ENCODE assay signal across 7 cellular contexts in genomic region chr4:77994194-77994721, GRCh38.
DNase-seq lines count a peak whose midpoint lies in the region; ATAC-seq, FAIRE-seq and TF ChIP-seq lines count a peak whose summit lies in the region.

No MANE protein-coding gene starts in this region.

- no peak overlapping the region for H3K4me3 ChIP-seq in astrocyte of the cerebellum (ENCODE audit: low read depth, low read length)

- peak; percentile 86 for TF ChIP-seq CTCF in astrocyte of the cerebellum (IDR thresholded peaks at IDR 0.05; ENCODE audit: low read depth, low read length, missing control alignments)

- in situ Hi-C loops in astrocyte of the cerebellum (cut with HindIII; ENCODE audit: low sequenced_read_pairs), result no loop called here

- ATAC-seq in GM18508 (IDR thresholded peaks at IDR 0.05; ENCODE audit: insufficient read depth, unreplicated experiment), result peak; percentile 55
- ATAC-seq in HG03135 (IDR thresholded peaks at IDR 0.05; ENCODE audit: unreplicated experiment), result peak; percentile 89

- DNase-seq in astrocyte of the cerebellum (ENCODE audit: low read depth), result peak; percentile 59
- peak; percentile 79 for DNase-seq in iris pigment epithelial cell (ENCODE audit: low read depth)
- DNase-seq in urothelium cell line (ENCODE audit: low spot score), result peak; percentile 59
- no peak for DNase-seq in stimulated activated naive CD4-positive, alpha-beta T cell treated with Interleukin-2 at 50 U/mL for 16 hours (lab: John Stamatoyannopoulos, UW)
- no peak for DNase-seq in OCI-M1 (lab: John Stamatoyannopoulos, UW)

- FAIRE-seq in urothelium cell line (lab: Jason Lieb, UNC), result no peak

Comparison
In these comparisons a context has a peak if more than half of its experiments do, and no peak if none do; other contexts are left out.
1. DNase-seq: peak in astrocyte of the cerebellum (single experiment), iris pigment epithelial cell (single experiment) and urothelium cell line (single experiment); none in stimulated activated naive CD4-positive, alpha-beta T cell treated with Interleukin-2 at 50 U/mL for 16 hours (single experiment) and OCI-M1 (single experiment).